In genomic region chr12:55828357-55828756, GRCh38 we compare ENCODE assay signal across 8 cellular contexts. TPM values are rescaled to one million over a fixed set of nuclear protein-coding genes. Genes with fewer than 3 reads are reported as not detected.
DNase-seq lines count a peak whose midpoint lies in the region; ATAC-seq and TF ChIP-seq lines count a peak whose summit lies in the region.

No MANE protein-coding gene starts in this region.

- H3K4me3 ChIP-seq in iPS-18a (ENCODE audit: low read length) (peak overlapping the region; percentile 83), stomach (peak overlapping the region; percentile 88 to 98 (median 92))

- no peak for TF ChIP-seq POLR2A in stomach (IDR thresholded peaks at IDR 0.05)

- H3K27me3 ChIP-seq in iPS-18a (ENCODE audit: control insufficient read depth, insufficient read depth, low read length) (no peaks in the 10 kb centered on the region), stomach (no peaks in the 10 kb centered on the region)

- H3K27ac ChIP-seq in iPS-18a (ENCODE audit: low read length) (no peak overlapping the region), stomach (peak overlapping the region in 4 of 5 donors; percentile 95 to 99 (median 96))

- ATAC-seq in activated CD4-positive, alpha-beta T cell treated with anti-CD3 and anti-CD28 coated beads for 36 hours = no peak
- ATAC-seq in activated CD8-positive, alpha-beta T cell treated with anti-CD3 and anti-CD28 coated beads, Interleukin-2, amount 10 ng/mL, durations not matched to agents 7 days and 5 days = no peak
- ATAC-seq in HG03159 (IDR thresholded peaks at IDR 0.05; ENCODE audit: unreplicated experiment) = no peak

- peaks cover 9% of the 10 kb centered on the region for H3K4me1 ChIP-seq in iPS-18a (ENCODE audit: control insufficient read depth, low read depth, low read length)
- H3K4me1 ChIP-seq in stomach = peaks cover 30 to 86% (median 69%) of the 10 kb centered on the region in 4 donors

- peak overlapping the region; percentile 99 for H3K4me3 Mint-ChIP-seq in activated CD4-positive, alpha-beta T cell treated with anti-CD3 and anti-CD28 coated beads for 36 hours
- peak overlapping the region; percentile 99 for H3K4me3 Mint-ChIP-seq in activated CD8-positive, alpha-beta T cell treated with anti-CD3 and anti-CD28 coated beads, Interleukin-2, amount 10 ng/mL, durations not matched to agents 7 days and 5 days

- no peaks in the 10 kb centered on the region for H3K27me3 Mint-ChIP-seq in activated CD4-positive, alpha-beta T cell treated with anti-CD3 and anti-CD28 coated beads for 36 hours
- no peaks in the 10 kb centered on the region for H3K27me3 Mint-ChIP-seq in activated CD8-positive, alpha-beta T cell treated with anti-CD3 and anti-CD28 coated beads, Interleukin-2, amount 10 ng/mL, durations not matched to agents 7 days and 5 days (ENCODE audit: low read depth)

- intact Hi-C loops in activated CD4-positive, alpha-beta T cell treated with anti-CD3 and anti-CD28 coated beads for 36 hours (cut with DNase I, micrococcal nuclease) = no loop called here
- intact Hi-C loops in stomach (cut with DNase I; ENCODE audit: low total_unique reads) = no loop called here

- no peak for TF ChIP-seq EP300 in stomach (IDR thresholded peaks at IDR 0.05)

- peaks cover 39% of the 10 kb centered on the region for H3K36me3 Mint-ChIP-seq in activated CD4-positive, alpha-beta T cell treated with anti-CD3 and anti-CD28 coated beads for 36 hours (ENCODE audit: low read depth)
- H3K36me3 Mint-ChIP-seq in activated CD8-positive, alpha-beta T cell treated with anti-CD3 and anti-CD28 coated beads, Interleukin-2, amount 10 ng/mL, durations not matched to agents 7 days and 5 days (ENCODE audit: low read depth) = peaks cover 33% of the 10 kb centered on the region

- 80 to 92% (median 82%) methylated on average over 5 of the region's 5 CpGs for WGBS in stomach, 5 donors

- POLR2A ChIA-PET in activated CD4-positive, alpha-beta T cell treated with anti-CD3 and anti-CD28 coated beads for 36 hours (lab: Charles Lee) = interaction anchor here (2.8 kb wide), 1 partner anchor 11 kb away, joined by 43 read pairs; the partner anchor contains the start of genes ORMDL2 and SARNP
- POLR2A ChIA-PET in activated CD8-positive, alpha-beta T cell treated with anti-CD3 and anti-CD28 coated beads, Interleukin-2, amount 10 ng/mL, durations not matched to agents 7 days and 5 days (lab: Charles Lee) = interaction anchor here (2.1 to 3.7 kb wide), 3 partner anchors 10 to 111 kb away, joined by 6 to 50 read pairs (median 41); partner anchors contain the start of genes ORMDL2, PYM1 and SARNP

- CTCF ChIA-PET in activated CD4-positive, alpha-beta T cell treated with anti-CD3 and anti-CD28 coated beads for 36 hours (lab: Charles Lee) = interaction anchor here (3.2 kb wide), 1 partner anchor 90 kb away, joined by 20 read pairs; no protein-coding TSS in a partner anchor
- CTCF ChIA-PET in activated CD8-positive, alpha-beta T cell treated with anti-CD3 and anti-CD28 coated beads, Interleukin-2, amount 10 ng/mL, durations not matched to agents 7 days and 5 days (lab: Charles Lee) = interaction anchor here (3.9 kb wide), 1 partner anchor 98 kb away, joined by 28 read pairs; the partner anchor contains the start of gene PYM1

- no peaks in the 10 kb centered on the region for H3K9me3 ChIP-seq in iPS-18a (ENCODE audit: control insufficient read depth, low read depth, low read length)
- H3K9me3 ChIP-seq in stomach = no peaks in the 10 kb centered on the region

- H3K27ac Mint-ChIP-seq in activated CD4-positive, alpha-beta T cell treated with anti-CD3 and anti-CD28 coated beads for 36 hours = peak overlapping the region; percentile 84
- peak overlapping the region; percentile 97 for H3K27ac Mint-ChIP-seq in activated CD8-positive, alpha-beta T cell treated with anti-CD3 and anti-CD28 coated beads, Interleukin-2, amount 10 ng/mL, durations not matched to agents 7 days and 5 days

- H3K36me3 ChIP-seq in iPS-18a (ENCODE audit: control insufficient read depth, low read depth, low read length) (peaks cover 4% of the 10 kb centered on the region), stomach (peaks cover 0 to 6% (median 2%) of the 10 kb centered on the region in 4 donors)

- TF ChIP-seq CTCF in stomach (IDR thresholded peaks at IDR 0.05) = no peak

- no peaks in the 10 kb centered on the region for H3K9me3 Mint-ChIP-seq in activated CD4-positive, alpha-beta T cell treated with anti-CD3 and anti-CD28 coated beads for 36 hours (ENCODE audit: low read depth)
- H3K9me3 Mint-ChIP-seq in activated CD8-positive, alpha-beta T cell treated with anti-CD3 and anti-CD28 coated beads, Interleukin-2, amount 10 ng/mL, durations not matched to agents 7 days and 5 days (ENCODE audit: insufficient read depth) = no peaks in the 10 kb centered on the region

- DNase-seq in activated CD4-positive, alpha-beta T cell treated with anti-CD3 and anti-CD28 coated beads for 36 hours = no peak
- no peak for DNase-seq in activated CD4-positive, alpha-beta T cell treated with anti-CD3 and anti-CD28 coated beads for 4 hours
- DNase-seq in activated CD8-positive, alpha-beta T cell treated with anti-CD3 and anti-CD28 coated beads, Interleukin-2, amount 10 ng/mL, durations not matched to agents 7 days and 5 days = no peak
- DNase-seq in stomach = no peak
- no peak for DNase-seq in cortex of kidney (lab: John Stamatoyannopoulos, UW)
- DNase-seq in GM03348 (ENCODE audit: low spot score) = no peak

- peak overlapping the region; percentile 53 for H3K9ac ChIP-seq in iPS-18a (ENCODE audit: low read length)

- H3K4me1 Mint-ChIP-seq in activated CD4-positive, alpha-beta T cell treated with anti-CD3 and anti-CD28 coated beads for 36 hours = peaks cover 61% of the 10 kb centered on the region
- H3K4me1 Mint-ChIP-seq in activated CD8-positive, alpha-beta T cell treated with anti-CD3 and anti-CD28 coated beads, Interleukin-2, amount 10 ng/mL, durations not matched to agents 7 days and 5 days (ENCODE audit: low read depth) = peaks cover 53% of the 10 kb centered on the region

RNA-seq across cellular contexts. Expression of gene DNAJC14, which starts 1.0 kb away (rescaled TPM):
- 10 to 100 TPM; 29.9 to 31.1 TPM for total RNA-seq in activated CD4-positive, alpha-beta T cell treated with anti-CD3 and anti-CD28 coated beads for 36 hours
- total RNA-seq in activated CD8-positive, alpha-beta T cell treated with anti-CD3 and anti-CD28 coated beads, Interleukin-2, amount 10 ng/mL, durations not matched to agents 7 days and 5 days = 10 to 100 TPM; 31.1 to 34.9 TPM
- 10 to 100 TPM in 3 of 5 donors, 1 to 10 TPM in 2; 7.2 to 30.8 (median 12.5) TPM for total RNA-seq in stomach
- 10 to 100 TPM in 2 of 3 donors, 1 to 10 TPM in 1; 7.8 to 14.0 (median 10.5) TPM for polyA plus RNA-seq in stomach

RNA-seq across cellular contexts. Expression of gene ORMDL2, which starts 10.5 kb away (rescaled TPM):
- total RNA-seq in activated CD4-positive, alpha-beta T cell treated with anti-CD3 and anti-CD28 coated beads for 36 hours = 10 to 100 TPM; 29.4 to 35.6 TPM
- 10 to 100 TPM; 55.2 to 57.9 TPM for total RNA-seq in activated CD8-positive, alpha-beta T cell treated with anti-CD3 and anti-CD28 coated beads, Interleukin-2, amount 10 ng/mL, durations not matched to agents 7 days and 5 days
- total RNA-seq in stomach = 10 to 100 TPM in 1 of 5 donors, 1 to 10 TPM in 2, under 1 TPM in 1, not detected in 1; 0.89 to 12.7 (median 4.3) TPM
- 10 to 100 TPM; 16.8 to 53.9 (median 33.7) TPM for polyA plus RNA-seq in stomach

RNA-seq across cellular contexts. Expression of gene SARNP, which starts 10.8 kb away (rescaled TPM):
- 100 to 1,000 TPM; 111 to 114 TPM for total RNA-seq in activated CD4-positive, alpha-beta T cell treated with anti-CD3 and anti-CD28 coated beads for 36 hours
- total RNA-seq in activated CD8-positive, alpha-beta T cell treated with anti-CD3 and anti-CD28 coated beads, Interleukin-2, amount 10 ng/mL, durations not matched to agents 7 days and 5 days = 10 to 100 TPM; 91.1 to 94.8 TPM
- 100 to 1,000 TPM in 1 of 5 donors, 10 to 100 TPM in 4; 16.1 to 200 (median 60.1) TPM for total RNA-seq in stomach
- polyA plus RNA-seq in stomach = 10 to 100 TPM; 93.1 to 99.3 (median 94.2) TPM

RNA-seq across cellular contexts. Expression of gene MMP19, which starts 14.4 kb away (rescaled TPM):
- total RNA-seq in activated CD4-positive, alpha-beta T cell treated with anti-CD3 and anti-CD28 coated beads for 36 hours = not detected
- total RNA-seq in activated CD8-positive, alpha-beta T cell treated with anti-CD3 and anti-CD28 coated beads, Interleukin-2, amount 10 ng/mL, durations not matched to agents 7 days and 5 days = not detected
- total RNA-seq in stomach = 10 to 100 TPM in 3 of 5 donors, 1 to 10 TPM in 2; 7.8 to 18.0 (median 11.6) TPM
- 10 to 100 TPM in 1 of 3 donors, 1 to 10 TPM in 2; 2.7 to 13.0 (median 5.8) TPM for polyA plus RNA-seq in stomach
